In genomic region chr4:122921971-122922876, GRCh38 we compare ENCODE assay signal across 8 cellular contexts. TPM values are rescaled to one million over a fixed set of nuclear protein-coding genes. Genes with fewer than 3 reads are reported as not detected.
A peak's percentile ranks its signal among the peaks of the same experiment; 100 is the strongest.
DNase-seq lines count a peak whose midpoint lies in the region; TF ChIP-seq lines count a peak whose summit lies in the region.

TSS of gene NUDT6 (minus strand) at chr4:122922597. CDS start at chr4:122922572, 25 bp downstream.

- H3K9me3 ChIP-seq in right atrium auricular region (no peaks in the 10 kb centered on the region), prostate gland (no peaks in the 10 kb centered on the region)

- CTCF ChIA-PET in GM10248 (lab: Yijun Ruan, JAX): interaction anchor here (0.6 to 4.3 kb wide), 5 partner anchors 8 to 383 kb away, joined by 3 to 25 read pairs (median 4); no protein-coding TSS in a partner anchor

- H3K4me1 ChIP-seq in right atrium auricular region: peaks cover 0 to 12% of the 10 kb centered on the region in 2 donors
- H3K4me1 ChIP-seq in prostate gland (replicated peaks): no peaks in the 10 kb centered on the region

- TF ChIP-seq CTCF in GM10248 (IDR thresholded peaks at IDR 0.05; ENCODE audit: control extremely low read depth, extremely low read depth, low read depth, missing control alignments): no peak
- TF ChIP-seq CTCF in right atrium auricular region (IDR thresholded peaks at IDR 0.05): no peak
- no peak for TF ChIP-seq CTCF in prostate gland (IDR thresholded peaks at IDR 0.05)

- H3K4me3 ChIP-seq in H7 (ENCODE audit: insufficient read depth, low read depth, low read length) (peak within 1 kb of the TSS; percentile 88), right atrium auricular region (peak within 1 kb of the TSS; percentile 79 to 84), prostate gland (peak within 1 kb of the TSS; percentile 54 to 65)

- H3K27ac ChIP-seq in angular gyrus (ENCODE audit: low read depth, low read length): peak within 1 kb of the TSS; percentile 63
- H3K27ac ChIP-seq in right atrium auricular region: peak within 1 kb of the TSS; percentile 75 to 82
- peak within 1 kb of the TSS; percentile 59 for H3K27ac ChIP-seq in prostate gland

- peak; percentile 65 for DNase-seq in GM10248 (ENCODE audit: extremely low spot score)
- DNase-seq in H7: peak; percentile 72
- DNase-seq in Kasumi-1 (lab: John Stamatoyannopoulos, UW): peak; percentile 41 to 50
- DNase-seq in SKM-1 treated with dmso at 0.1 percent for 144 hours (lab: John Stamatoyannopoulos, UW; ENCODE audit: unreplicated experiment): peak; percentile 37
- DNase-seq in right atrium auricular region (ENCODE audit: low spot score): peak; percentile 71
- peak; percentile 31 for DNase-seq in prostate gland (ENCODE audit: low spot score)
- no peak for DNase-seq in NCI-H1048 (lab: John Stamatoyannopoulos, UW)

- intact Hi-C loops in prostate gland (cut with DNase I): loop anchor here (10.0 kb wide), 1 partner anchor 187 kb away; the partner anchor contains the start of gene BBS12

- H3K27me3 ChIP-seq in H7 (ENCODE audit: control insufficient read depth, insufficient read depth, low read length): no peaks in the 10 kb centered on the region
- no peaks in the 10 kb centered on the region for H3K27me3 ChIP-seq in right atrium auricular region
- H3K27me3 ChIP-seq in prostate gland (replicated peaks; ENCODE audit: insufficient read depth): no peaks in the 10 kb centered on the region

- under 1% methylated on average over 44 of the region's 63 CpGs for WGBS in prostate gland

- H3K36me3 ChIP-seq in H7 (replicated peaks; ENCODE audit: control insufficient read depth, insufficient read depth, low read length): no peaks in the 10 kb centered on the region
- H3K36me3 ChIP-seq in right atrium auricular region: no peaks in the 10 kb centered on the region
- H3K36me3 ChIP-seq in prostate gland: no peaks in the 10 kb centered on the region

- no peak for TF ChIP-seq POLR2A in prostate gland (IDR thresholded peaks at IDR 0.05)

- POLR2A ChIA-PET in GM10248 (lab: Yijun Ruan, JAX): interaction anchor here (0.8 kb wide), 1 partner anchor 190 kb away, joined by 3 read pairs; the partner anchor contains the start of gene BBS12

RNA-seq across cellular contexts. Expression of gene NUDT6, which starts in this region (rescaled TPM):
- total RNA-seq in H7 (2014; rRNA removed; shearing (Covaris generic)): 9.9 and 12.3 TPM in 2 replicates
- total RNA-seq in right atrium auricular region: 10 to 100 TPM in 1 of 2 donors, 1 to 10 TPM in 1; 4.9 to 18.5 TPM
- 10 to 100 TPM in 1 of 2 donors, 1 to 10 TPM in 1; 6.6 to 12.4 TPM for total RNA-seq in prostate gland
